Comparison of ENCODE assay signal across 1 cellular context in genomic region chr12:124727922-124728321, GRCh38.
TF ChIP-seq lines count a peak whose summit lies in the region.

No MANE protein-coding gene starts in this region.

TF ChIP-seq in endothelial cell of umbilical vein, 7 proteins besides CTCF, POLR2A, EP300 and RAD21 (continued from another document):
- no peak for TF ChIP-seq MAX (IDR thresholded peaks at IDR 0.05; ENCODE audit: insufficient read depth, insufficient read length)
- TF ChIP-seq JUN (IDR thresholded peaks at IDR 0.05; ENCODE audit: borderline replicate concordance, insufficient read depth, insufficient read length, low read depth): no peak
- no peak for TF ChIP-seq EZH2 (IDR thresholded peaks at IDR 0.05; ENCODE audit: borderline replicate concordance, low read depth, low read length, severe bottlenecking)
